11 cellular contexts compared by ENCODE assay signal in the genomic region with DNA sequence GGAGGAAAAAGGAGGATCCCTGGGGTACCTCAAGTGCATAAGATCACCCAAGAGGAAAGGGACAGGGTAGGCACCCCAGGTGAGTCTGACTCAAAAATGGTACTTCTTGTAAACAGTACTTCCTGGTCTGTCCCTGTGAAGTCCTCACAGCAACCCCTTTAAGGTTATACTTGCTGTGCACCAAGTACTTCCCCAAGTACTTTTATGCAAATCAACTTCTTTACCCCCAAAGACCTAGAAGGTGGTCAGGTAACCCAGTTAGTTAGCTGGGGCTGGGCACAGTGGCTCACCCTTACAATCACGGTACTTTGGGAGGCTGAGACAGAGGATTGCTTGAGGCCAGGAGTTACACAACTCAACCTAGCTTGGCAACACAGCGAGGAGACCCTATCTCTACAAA. TPM values are rescaled to one million over a fixed set of nuclear protein-coding genes. Genes with fewer than 3 reads are reported as not detected.
DNase-seq lines count a peak whose midpoint lies in the region; ATAC-seq, FAIRE-seq and TF ChIP-seq lines count a peak whose summit lies in the region.
"Had no signal": no experiment of that assay in that cellular context is flagged by ENCODE, and none has a peak within 500 bp of the region (broad histone marks: within the 10 kb centered on the region; RNA-seq: fewer than 3 reads in every experiment).

No MANE protein-coding gene starts in this region.

- H3K79me2 ChIP-seq in keratinocyte (ENCODE audit: control insufficient read depth, insufficient read depth, low read length): peaks cover 47% of the 10 kb centered on the region

- H3K27me3 Mint-ChIP-seq in stimulated activated naive CD8-positive, alpha-beta T cell treated with anti-CD3 and anti-CD28 coated beads, Interleukin-15, Interleukin-2, amounts not matched to agents 100 ng/mL and 50 ng/mL, for 24 hours: no peaks in the 10 kb centered on the region
- no peaks in the 10 kb centered on the region for H3K27me3 Mint-ChIP-seq in activated T-helper 17 cell treated with anti-CD3 and anti-CD28 coated beads, Interleukin-2, amount 50 U/mL, for 72 hours

- H3K27ac Mint-ChIP-seq in stimulated activated naive CD8-positive, alpha-beta T cell treated with anti-CD3 and anti-CD28 coated beads, Interleukin-15, Interleukin-2, amounts not matched to agents 100 ng/mL and 50 ng/mL, for 24 hours: peak overlapping the region; percentile 97
- peak overlapping the region; percentile 95 for H3K27ac Mint-ChIP-seq in activated T-helper 17 cell treated with anti-CD3 and anti-CD28 coated beads, Interleukin-2, amount 50 U/mL, for 72 hours

- ATAC-seq in stimulated activated naive CD8-positive, alpha-beta T cell treated with anti-CD3 and anti-CD28 coated beads, Interleukin-15, Interleukin-2, amounts not matched to agents 100 U/mL and 50 U/mL, for 24 hours: no peak
- no peak for ATAC-seq in activated T-helper 17 cell treated with anti-CD3 and anti-CD28 coated beads, Interleukin-2, amount 50 U/mL, for 72 hours (replicated peaks)
- ATAC-seq: Right ventricle myocardium inferior had no signal

- H3K4me1 ChIP-seq in keratinocyte (ENCODE audit: control insufficient read depth, extremely low read depth, insufficient read depth, low read length): peaks cover 30% of the 10 kb centered on the region

- peak overlapping the region; percentile 81 for H3K27ac ChIP-seq in keratinocyte (ENCODE audit: control insufficient read depth, insufficient read depth, low read length)

- no peak for DNase-seq in stimulated activated naive CD8-positive, alpha-beta T cell treated with anti-CD3 and anti-CD28 coated beads, Interleukin-15, Interleukin-2, amounts not matched to agents 100 U/mL and 50 U/mL, for 24 hours
- no peak for DNase-seq in keratinocyte (ENCODE audit: low read depth, low spot score)
- no peak for DNase-seq in NCI-H345 treated with DMSO at 0.1 percent for 48 hours (lab: John Stamatoyannopoulos, UW; ENCODE audit: unreplicated experiment)
- no peak for DNase-seq in NCI-H187 (lab: John Stamatoyannopoulos, UW)
- no peak for DNase-seq in medulla oblongata (ENCODE audit: extremely low spot score)
- no peak for DNase-seq in NCI-H1694 (lab: John Stamatoyannopoulos, UW)
- DNase-seq: DMS153; stimulated activated CD4-positive, alpha-beta T cell treated with anti-CD3 and anti-CD28 coated beads, Interleukin-1b, Interleukin-23, amount 100 ng/mL, for 48 hours had no signal

- peaks cover 34 to 38% of the 10 kb centered on the region in 2 experiments for H3K36me3 ChIP-seq in keratinocyte (ENCODE audit: control insufficient read depth in 2 of 2, extremely low read depth in 1 of 2, insufficient read depth in 2 of 2, low read length in 2 of 2)

- peak overlapping the region; percentile 99 for H3K4me3 Mint-ChIP-seq in stimulated activated naive CD8-positive, alpha-beta T cell treated with anti-CD3 and anti-CD28 coated beads, Interleukin-15, Interleukin-2, amounts not matched to agents 100 ng/mL and 50 ng/mL, for 24 hours
- H3K4me3 Mint-ChIP-seq in activated T-helper 17 cell treated with anti-CD3 and anti-CD28 coated beads, Interleukin-2, amount 50 U/mL, for 72 hours: peak overlapping the region; percentile 97

- dilution Hi-C loops in keratinocyte (cut with MboI; ENCODE audit: extremely low pct_ligation_motif_present, low sequenced_read_pairs): no loop called here

- peaks cover 2% of the 10 kb centered on the region for H3K9me1 ChIP-seq in keratinocyte (ENCODE audit: control insufficient read depth, extremely low read depth, insufficient read depth, low read length)

- H3K36me3 Mint-ChIP-seq in stimulated activated naive CD8-positive, alpha-beta T cell treated with anti-CD3 and anti-CD28 coated beads, Interleukin-15, Interleukin-2, amounts not matched to agents 100 ng/mL and 50 ng/mL, for 24 hours (ENCODE audit: low read depth): peaks cover 75% of the 10 kb centered on the region
- peaks cover 79% of the 10 kb centered on the region for H3K36me3 Mint-ChIP-seq in activated T-helper 17 cell treated with anti-CD3 and anti-CD28 coated beads, Interleukin-2, amount 50 U/mL, for 72 hours (ENCODE audit: low read depth)

- no peak for FAIRE-seq in keratinocyte (lab: Jason Lieb, UNC)

- no peaks in the 10 kb centered on the region for H3K9me3 ChIP-seq in keratinocyte (ENCODE audit: control insufficient read depth, low read depth, low read length)

- peaks cover 23% of the 10 kb centered on the region for H4K20me1 ChIP-seq in keratinocyte (ENCODE audit: control insufficient read depth, extremely low read depth, insufficient read depth, low read length)

- no peak for TF ChIP-seq CTCF in keratinocyte (optimal IDR thresholded peaks at IDR 0.05 in 1 of 3, IDR thresholded peaks at IDR 0.05 in 1 of 3, conservative IDR thresholded peaks at IDR 0.05 in 1 of 3; ENCODE audit: extremely low read depth in 1 of 3, insufficient read depth in 2 of 3, low read length in 3 of 3)

- H3K4me3 ChIP-seq in keratinocyte (ENCODE audit: control insufficient read depth in 2 of 3, extremely low read depth in 1 of 3, insufficient read depth in 2 of 3, low read depth in 1 of 3, low read length in 3 of 3): peak overlapping the region; percentile 34 to 99 (median 95)

- H3K9me3 Mint-ChIP-seq in stimulated activated naive CD8-positive, alpha-beta T cell treated with anti-CD3 and anti-CD28 coated beads, Interleukin-15, Interleukin-2, amounts not matched to agents 100 ng/mL and 50 ng/mL, for 24 hours: no peaks in the 10 kb centered on the region
- no peaks in the 10 kb centered on the region for H3K9me3 Mint-ChIP-seq in activated T-helper 17 cell treated with anti-CD3 and anti-CD28 coated beads, Interleukin-2, amount 50 U/mL, for 72 hours

- peak overlapping the region; percentile 95 for H3K9ac ChIP-seq in keratinocyte (ENCODE audit: control insufficient read depth, extremely low read depth, insufficient read depth, low read length)

- H3K4me1 Mint-ChIP-seq in stimulated activated naive CD8-positive, alpha-beta T cell treated with anti-CD3 and anti-CD28 coated beads, Interleukin-15, Interleukin-2, amounts not matched to agents 100 ng/mL and 50 ng/mL, for 24 hours (ENCODE audit: low read depth): peaks cover 88% of the 10 kb centered on the region
- peaks cover 8% of the 10 kb centered on the region for H3K4me1 Mint-ChIP-seq in activated T-helper 17 cell treated with anti-CD3 and anti-CD28 coated beads, Interleukin-2, amount 50 U/mL, for 72 hours

- no peak overlapping the region for H2AFZ ChIP-seq in keratinocyte (ENCODE audit: control insufficient read depth, low read length)

- peak overlapping the region; percentile 81 for H3K4me2 ChIP-seq in keratinocyte (ENCODE audit: control insufficient read depth, extremely low read depth, insufficient read depth, low read depth, low read length)

- H3K27me3 ChIP-seq in keratinocyte (ENCODE audit: control insufficient read depth, extremely low read depth, insufficient read depth, low read length): no peaks in the 10 kb centered on the region

RNA-seq across cellular contexts. Expression of gene CALR, which starts 2.5 kb away (rescaled TPM):
- total RNA-seq in activated T-helper 17 cell treated with anti-CD3 and anti-CD28 coated beads, Interleukin-2, amount 50 U/mL, for 72 hours: 100 to 1,000 TPM; 502 to 770 TPM
- 785 to 1,497 TPM (median 899 TPM) in 3 replicates for polyA plus RNA-seq in keratinocyte
- polyA plus RNA-seq in keratinocyte (2011; ENCODE audit: low read depth): 690 TPM
- 541 and 590 TPM in 2 replicates for polyA plus RNA-seq in keratinocyte (2011; cell fraction: cytosol; rRNA removed)
- 847 and 916 TPM in 2 replicates for polyA plus RNA-seq in keratinocyte (2011; cell fraction: nucleus; rRNA removed)
- polyA plus RNA-seq in keratinocyte (2012; ENCODE audit: low replicate concordance): 591 and 1,352 TPM in 2 replicates
- polyA minus RNA-seq in keratinocyte: 878 to 1,487 TPM (median 945 TPM) in 3 replicates
- 831 TPM for polyA minus RNA-seq in keratinocyte (2011; cell fraction: cytosol; rRNA and poly(A)+ RNA removed)
- 464 and 627 TPM in 2 replicates for polyA minus RNA-seq in keratinocyte (2011; cell fraction: nucleus; rRNA and poly(A)+ RNA removed)

RNA-seq across cellular contexts. Expression of gene RAD23A, which starts 4.8 kb away (rescaled TPM):
- total RNA-seq in activated T-helper 17 cell treated with anti-CD3 and anti-CD28 coated beads, Interleukin-2, amount 50 U/mL, for 72 hours: 100 to 1,000 TPM; 129 to 156 TPM
- polyA plus RNA-seq in keratinocyte: 20.3 to 63.3 TPM (median 23.7 TPM) in 3 replicates
- 51.3 TPM for polyA plus RNA-seq in keratinocyte (2011; ENCODE audit: low read depth)
- 31.9 and 74.2 TPM in 2 replicates for polyA plus RNA-seq in keratinocyte (2011; cell fraction: cytosol; rRNA removed)
- 31.8 and 38.2 TPM in 2 replicates for polyA plus RNA-seq in keratinocyte (2011; cell fraction: nucleus; rRNA removed)
- polyA plus RNA-seq in keratinocyte (2012; ENCODE audit: low replicate concordance): 106 and 107 TPM in 2 replicates
- polyA minus RNA-seq in keratinocyte: 24.7 to 169 TPM (median 25.4 TPM) in 3 replicates
- polyA minus RNA-seq in keratinocyte (2011; cell fraction: cytosol; rRNA and poly(A)+ RNA removed): 84.4 TPM
- polyA minus RNA-seq in keratinocyte (2011; cell fraction: nucleus; rRNA and poly(A)+ RNA removed): 13.9 and 16.0 TPM in 2 replicates

RNA-seq across cellular contexts. Expression of gene FARSA, which starts 7.4 kb away (rescaled TPM):
- 100 to 1,000 TPM in 1 of 2 donors, 10 to 100 TPM in 1; 87.9 to 130 TPM for total RNA-seq in activated T-helper 17 cell treated with anti-CD3 and anti-CD28 coated beads, Interleukin-2, amount 50 U/mL, for 72 hours
- polyA plus RNA-seq in keratinocyte: 29.9 to 68.7 TPM (median 30.9 TPM) in 3 replicates
- 22.0 TPM for polyA plus RNA-seq in keratinocyte (2011; ENCODE audit: low read depth)
- 24.6 and 39.9 TPM in 2 replicates for polyA plus RNA-seq in keratinocyte (2011; cell fraction: cytosol; rRNA removed)
- 64.7 and 72.5 TPM in 2 replicates for polyA plus RNA-seq in keratinocyte (2011; cell fraction: nucleus; rRNA removed)
- 49.0 and 90.2 TPM in 2 replicates for polyA plus RNA-seq in keratinocyte (2012; ENCODE audit: low replicate concordance)
- 25.3 to 136 TPM (median 29.6 TPM) in 3 replicates for polyA minus RNA-seq in keratinocyte
- 30.7 TPM for polyA minus RNA-seq in keratinocyte (2011; cell fraction: cytosol; rRNA and poly(A)+ RNA removed)
- 16.6 and 19.2 TPM in 2 replicates for polyA minus RNA-seq in keratinocyte (2011; cell fraction: nucleus; rRNA and poly(A)+ RNA removed)

RNA-seq across cellular contexts. Expression of gene GADD45GIP1, which starts 16.1 kb away (rescaled TPM):
- 10 to 100 TPM; 17.0 to 27.9 TPM for total RNA-seq in activated T-helper 17 cell treated with anti-CD3 and anti-CD28 coated beads, Interleukin-2, amount 50 U/mL, for 72 hours
- polyA plus RNA-seq in keratinocyte: 27.8 to 38.4 TPM (median 35.5 TPM) in 3 replicates
- polyA plus RNA-seq in keratinocyte (2011; ENCODE audit: low read depth): 22.7 TPM
- 10.8 and 29.0 TPM in 2 replicates for polyA plus RNA-seq in keratinocyte (2011; cell fraction: cytosol; rRNA removed)
- 9.8 and 10.6 TPM in 2 replicates for polyA plus RNA-seq in keratinocyte (2011; cell fraction: nucleus; rRNA removed)
- polyA plus RNA-seq in keratinocyte (2012; ENCODE audit: low replicate concordance): 18.1 and 56.9 TPM in 2 replicates
- 4.4 to 9.0 TPM (median 4.6 TPM) in 3 replicates for polyA minus RNA-seq in keratinocyte
- 43.2 TPM for polyA minus RNA-seq in keratinocyte (2011; cell fraction: cytosol; rRNA and poly(A)+ RNA removed)
- 2.9 and 3.7 TPM in 2 replicates for polyA minus RNA-seq in keratinocyte (2011; cell fraction: nucleus; rRNA and poly(A)+ RNA removed)

RNA-seq across cellular contexts. Expression of gene SYCE2, which starts 21.8 kb away (rescaled TPM):
- total RNA-seq in activated T-helper 17 cell treated with anti-CD3 and anti-CD28 coated beads, Interleukin-2, amount 50 U/mL, for 72 hours: 1 to 10 TPM; 1.6 to 6.2 TPM
- 0.07 to 0.10 TPM in 2 of 3 replicates, not detected in the other for polyA plus RNA-seq in keratinocyte
- polyA plus RNA-seq in keratinocyte (2011; ENCODE audit: low read depth): 0.92 TPM
- polyA plus RNA-seq in keratinocyte (2011; cell fraction: cytosol; rRNA removed): 0.08 TPM in 1 of 2 replicates, not detected in the other
- polyA plus RNA-seq in keratinocyte (2011; cell fraction: nucleus; rRNA removed): 0.15 and 0.19 TPM in 2 replicates
- 0.11 and 1.2 TPM in 2 replicates for polyA plus RNA-seq in keratinocyte (2012; ENCODE audit: low replicate concordance)
- not detected in 3 replicates for polyA minus RNA-seq in keratinocyte
- not detected for polyA minus RNA-seq in keratinocyte (2011; cell fraction: cytosol; rRNA and poly(A)+ RNA removed)
- polyA minus RNA-seq in keratinocyte (2011; cell fraction: nucleus; rRNA and poly(A)+ RNA removed): not detected in 2 replicates
- total RNA-seq: Right ventricle myocardium inferior had no signal
